Comparison of ENCODE assay signal across 8 cellular contexts in the genomic region with DNA sequence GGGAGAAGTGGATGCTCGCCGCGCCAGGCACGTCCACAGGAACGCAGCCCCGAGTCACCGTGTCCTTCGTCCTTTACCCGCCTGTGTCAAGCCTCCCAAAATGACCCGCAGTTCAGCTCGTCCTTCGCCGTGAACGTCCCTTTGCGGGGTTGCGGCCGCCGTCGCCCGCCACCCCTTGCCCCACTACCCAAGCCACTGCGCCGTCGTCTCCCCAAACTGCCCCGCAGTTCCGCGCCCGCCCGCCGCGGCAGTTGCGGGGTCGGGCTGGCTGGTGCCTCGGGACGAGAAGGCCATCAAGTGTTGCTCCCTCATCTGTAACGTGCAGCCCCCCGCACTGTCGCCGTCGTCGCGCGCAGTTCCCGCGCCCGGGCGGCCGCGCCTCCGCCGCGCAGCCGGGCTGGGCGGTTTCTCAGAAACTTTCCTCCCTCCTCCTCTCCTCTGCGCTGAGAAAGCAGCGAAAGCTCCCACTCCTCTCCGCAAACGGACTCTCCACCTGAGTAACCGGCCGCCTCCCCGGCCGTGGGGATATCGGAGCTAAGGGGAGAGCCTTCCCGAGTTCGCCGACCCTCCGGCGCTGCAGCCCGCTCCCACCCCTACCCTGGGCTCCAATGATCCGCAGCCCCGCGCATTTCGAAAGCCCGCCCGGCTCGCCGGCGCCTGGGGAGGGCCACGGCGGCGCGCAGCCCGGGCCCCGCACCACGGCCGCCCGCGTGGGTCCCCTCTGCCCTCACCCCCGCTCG. TPM values are rescaled to one million over a fixed set of nuclear protein-coding genes. Genes with fewer than 3 reads are reported as not detected.
DNase-seq lines count a peak whose midpoint lies in the region; ATAC-seq, FAIRE-seq and TF ChIP-seq lines count a peak whose summit lies in the region.

No MANE protein-coding gene starts in this region.

- peak overlapping the region; percentile 74 to 82 for H3K4me3 ChIP-seq in kidney (ENCODE audit: low read length in 2 of 2)

- peak overlapping the region; percentile 97 to 98 for H3K27ac ChIP-seq in kidney (ENCODE audit: low read depth in 2 of 2, low read length in 2 of 2)

- H3K9ac ChIP-seq in kidney (ENCODE audit: low read length in 2 of 2), result peak overlapping the region; percentile 86 to 94

- peak; percentile 31 for DNase-seq in NCI-H345 (lab: John Stamatoyannopoulos, UW)
- DNase-seq in NCI-H345 treated with DMSO at 0.1 percent for 48 hours (lab: John Stamatoyannopoulos, UW; ENCODE audit: unreplicated experiment), result no peak
- peak; percentile 14 for DNase-seq in T follicular helper cell (ENCODE audit: low read depth)
- peak; percentile 34 for DNase-seq in MCF 10A (ENCODE audit: unreplicated experiment)
- peak; percentile 81 for DNase-seq in kidney
- DNase-seq in stimulated activated CD4-positive, alpha-beta T cell treated with anti-CD3 and anti-CD28 coated beads, Interleukin-1b, Interleukin-23, amount 100 ng/mL, for 48 hours, result peak; percentile 30

- peaks cover 59% of the 10 kb centered on the region for H3K36me3 Mint-ChIP-seq in MCF 10A (ENCODE audit: insufficient read depth, unreplicated experiment)

- H3K4me3 Mint-ChIP-seq in MCF 10A (ENCODE audit: unreplicated experiment), result peak overlapping the region; percentile 98

- CTCF ChIA-PET in MCF 10A (lab: Yijun Ruan, JAX), result interaction anchor here (0.6 to 1.2 kb wide), 2 partner anchors 20 to 203 kb away, joined by 3 to 4 read pairs; no protein-coding TSS in a partner anchor

- BruUV-seq in MCF 10A (replicated peaks; lab: Mats Ljungman, UMichigan), result no TSS peak

- no peaks in the 10 kb centered on the region for H3K27me3 Mint-ChIP-seq in MCF 10A (ENCODE audit: insufficient read depth, unreplicated experiment)

- TF ChIP-seq CTCF in MCF 10A (IDR thresholded peaks at IDR 0.05; ENCODE audit: unreplicated experiment), result no peak
- TF ChIP-seq CTCF in kidney (IDR thresholded peaks at IDR 0.05; ENCODE audit: borderline replicate concordance, extremely low read depth, insufficient read depth), result no peak

- intact Hi-C loops in MCF 10A (cut with micrococcal nuclease), result loop anchor here (5.0 kb wide), 1 partner anchor 168 kb away; the partner anchor contains the start of gene GPRC5A
- intact Hi-C loops in kidney (cut with DNase I), result no loop called here

- ATAC-seq in HG03280 (IDR thresholded peaks at IDR 0.05; ENCODE audit: unreplicated experiment) (no peak), GM18511 (IDR thresholded peaks at IDR 0.05; ENCODE audit: unreplicated experiment) (no peak)

- H3K9me3 ChIP-seq in kidney (ENCODE audit: control insufficient read depth in 1 of 2, low read length in 2 of 2), result no peaks in the 10 kb centered on the region

- no peaks in the 10 kb centered on the region for H3K9me3 Mint-ChIP-seq in MCF 10A (ENCODE audit: unreplicated experiment)

- FAIRE-seq in kidney (lab: Jason Lieb, UNC), result no peak

- peaks cover 21% of the 10 kb centered on the region for H3K4me1 Mint-ChIP-seq in MCF 10A (ENCODE audit: insufficient read depth, unreplicated experiment)

- H3K27ac Mint-ChIP-seq in MCF 10A (ENCODE audit: low read depth, unreplicated experiment), result peak overlapping the region; percentile 99

- peaks cover 3 to 19% of the 10 kb centered on the region in 2 donors for H3K36me3 ChIP-seq in kidney (ENCODE audit: control insufficient read depth in 1 of 2, insufficient read depth in 2 of 2, low read length in 2 of 2)

- POLR2A ChIA-PET in MCF 10A (lab: Yijun Ruan, JAX), result interaction anchor here (0.6 to 13.4 kb wide), 14 partner anchors 7 to 458 kb away, joined by 3 to 163 read pairs (median 4); partner anchors contain the start of genes BORCS5, CDKN1B, DUSP16 and GPRC5A

- H3K4me1 ChIP-seq in kidney (ENCODE audit: control insufficient read depth in 1 of 2, insufficient read depth in 1 of 2, low read depth in 1 of 2, low read length in 2 of 2), result peaks cover 5 to 6% of the 10 kb centered on the region in 2 donors

RNA-seq across cellular contexts. Expression of gene CDKN1B, which starts 6.7 kb away (rescaled TPM):
- total RNA-seq in MCF 10A (2022) (33.9 and 41.6 TPM in 2 replicates), kidney (52.3 TPM)
- polyA plus RNA-seq in kidney (ENCODE audit: insufficient read depth, low read depth, low replicate concordance), result 27.9 TPM

RNA-seq across cellular contexts. Expression of gene GPR19, which starts 27.9 kb away (rescaled TPM):
- total RNA-seq in MCF 10A (2022), result 0.93 TPM in 1 of 2 replicates, not detected in the other
- 0.19 TPM for total RNA-seq in kidney
- not detected for polyA plus RNA-seq in kidney (ENCODE audit: insufficient read depth, low read depth, low replicate concordance)
